In the genomic region with DNA sequence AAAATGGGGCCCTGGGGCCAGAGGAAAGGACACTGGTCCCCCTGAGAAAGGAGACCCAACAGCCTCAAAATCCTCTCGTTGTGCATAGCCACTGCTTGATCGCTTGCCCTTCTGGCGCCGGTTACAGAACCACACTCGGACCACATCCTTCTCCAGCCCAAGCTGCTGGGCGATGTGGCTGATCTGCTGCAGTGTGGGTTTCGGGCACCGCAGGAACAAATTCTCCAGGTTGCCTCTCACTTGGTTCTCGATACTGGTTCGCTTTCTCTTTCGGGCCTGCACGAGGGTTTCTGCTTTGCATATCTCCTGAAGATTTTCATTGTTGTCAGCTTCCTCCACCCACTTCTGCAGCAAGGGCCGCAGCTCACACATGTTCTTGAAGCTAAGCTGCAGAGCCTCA, we compare ENCODE assay signal across 13 cellular contexts. TPM values are rescaled to one million over a fixed set of nuclear protein-coding genes. Genes with fewer than 3 reads are reported as not detected.
DNase-seq lines count a peak whose midpoint lies in the region; ATAC-seq, FAIRE-seq and TF ChIP-seq lines count a peak whose summit lies in the region.
"Not testable (repeated sequence)": the region's sequence is repeated elsewhere in the genome, so short reads cannot be mapped to it uniquely, and the experiment has no call there.
"Had no signal": no experiment of that assay in that cellular context is flagged by ENCODE, and none has a peak within 500 bp of the region (broad histone marks: within the 10 kb centered on the region; RNA-seq: fewer than 3 reads in every experiment).

No MANE protein-coding gene starts in this region.

- not testable (repeated sequence) for H3K79me2 ChIP-seq in Karpas-422 (ENCODE audit: low read length); H1 (ENCODE audit: control insufficient read depth in 1 of 2, insufficient read depth in 2 of 2, low read length in 2 of 2)

- H4K91ac ChIP-seq in H1 (replicated peaks; ENCODE audit: insufficient read length, low read length): not testable (repeated sequence)

- H3K4me1 ChIP-seq in CD4-positive, alpha-beta memory T cell (ENCODE audit: insufficient read depth, low read length); Karpas-422 (ENCODE audit: low read length); H1 (replicated peaks in 1 of 4; ENCODE audit: control insufficient read depth in 3 of 4, insufficient read depth in 4 of 4, low read length in 3 of 4): not testable (repeated sequence)

- not testable (repeated sequence) for H3K56ac ChIP-seq in H1 (replicated peaks; ENCODE audit: insufficient read length, low read depth, low read length)

- peaks cover 34 to 43% of the 10 kb centered on the region in 2 donors for H3K36me3 Mint-ChIP-seq in CD4-positive, alpha-beta memory T cell
- H3K36me3 Mint-ChIP-seq in activated naive CD4-positive, alpha-beta T cell treated with anti-CD3 and anti-CD28 coated beads, Interleukin-2, amount 10 ng/mL, durations not matched to agents 7 days and 5 days: not testable (repeated sequence)

- TF ChIP-seq CTCF in WERI-Rb-1 (IDR thresholded peaks at IDR 0.05; ENCODE audit: low read depth, low read length); H1 (IDR thresholded peaks at IDR 0.05; ENCODE audit: control extremely low read depth in 1 of 3, insufficient read depth in 1 of 3, low read depth in 1 of 3, low read length in 3 of 3): not testable (repeated sequence)

- H3K9me2 ChIP-seq in Karpas-422 (replicated peaks; ENCODE audit: insufficient read depth, low read length): not testable (repeated sequence)

- not testable (repeated sequence) for H3K9me3 ChIP-seq in CD4-positive, alpha-beta memory T cell (ENCODE audit: control insufficient read depth in 1 of 2, low read length in 2 of 2); Karpas-422 (ENCODE audit: low read length); WERI-Rb-1 (ENCODE audit: severe bottlenecking); H1 (ENCODE audit: insufficient read depth in 2 of 2, low read depth in 1 of 2, low read length in 1 of 2)

- not testable (repeated sequence) for H4K5ac ChIP-seq in H1 (ENCODE audit: insufficient read length, low read depth, low read length)

- CTCF ChIA-PET in CD4-positive, alpha-beta memory T cell (lab: Charles Lee; ENCODE audit: partially characterized antibody); activated naive CD4-positive, alpha-beta T cell treated with anti-CD3 and anti-CD28 coated beads, Interleukin-2, amount 10 ng/mL, durations not matched to agents 7 days and 5 days (lab: Charles Lee): not testable (repeated sequence)
- CTCF ChIA-PET in H1 (lab: Charles Lee; ENCODE audit: partially characterized antibody): interaction anchor here (0.6 kb wide), 1 partner anchor 411 kb away, joined by 3 read pairs; no protein-coding TSS in a partner anchor

- H2BK12ac ChIP-seq in H1 (ENCODE audit: low read depth, low read length): not testable (repeated sequence)

- H3K4me2 ChIP-seq in Karpas-422 (ENCODE audit: low read depth, low read length, poor library complexity, severe bottlenecking); H1 (ENCODE audit: insufficient read depth in 1 of 2, low read depth in 2 of 2, low read length in 2 of 2): not testable (repeated sequence)

- not testable (repeated sequence) for H3K23me2 ChIP-seq in H1 (ENCODE audit: low read depth, low read length)

- H3K14ac ChIP-seq in H1 (ENCODE audit: insufficient read length): not testable (repeated sequence)

- H3K18ac ChIP-seq in H1 (ENCODE audit: extremely low read depth, low read length): peak overlapping the region; percentile 32

- not testable (repeated sequence) for H2BK5ac ChIP-seq in H1 (ENCODE audit: low read depth, low read length)

- not testable (repeated sequence) for TF ChIP-seq RAD21 in H1 (IDR thresholded peaks at IDR 0.05 in 1 of 2, conservative IDR thresholded peaks at IDR 0.05 in 1 of 2; ENCODE audit: low read depth in 2 of 2, low read length in 2 of 2)

- not testable (repeated sequence) for H3K9me3 Mint-ChIP-seq in CD4-positive, alpha-beta memory T cell; activated naive CD4-positive, alpha-beta T cell treated with anti-CD3 and anti-CD28 coated beads, Interleukin-2, amount 10 ng/mL, durations not matched to agents 7 days and 5 days

- H2BK120ac ChIP-seq in H1 (replicated peaks; ENCODE audit: low read depth, low read length): not testable (repeated sequence)

- H4K8ac ChIP-seq in H1 (ENCODE audit: extremely low read depth, insufficient read depth, low read length): not testable (repeated sequence)

- not testable (repeated sequence) for H3K36me3 ChIP-seq in CD4-positive, alpha-beta memory T cell (ENCODE audit: insufficient read depth, low read length); Karpas-422 (ENCODE audit: insufficient read depth, low read length); WERI-Rb-1; H1 (ENCODE audit: control insufficient read depth in 2 of 4, insufficient read depth in 4 of 4, low read length in 3 of 4)

- H3K9ac ChIP-seq in Karpas-422 (ENCODE audit: low read length); H1 (replicated peaks in 1 of 4; ENCODE audit: extremely low read depth in 1 of 4, low read depth in 3 of 4, low read length in 3 of 4): not testable (repeated sequence)

- WGBS in H1 (ENCODE audit: extremely low coverage in 1 of 2, insufficient coverage in 1 of 2, insufficient read length in 1 of 2, insufficient replicate concordance in 2 of 2, low coverage in 1 of 2, low lambda C conversion rate in 2 of 2, missing lambda C conversion rate in 1 of 2), 2 experiments: 85% methylated on average over 12 of the region's 13 CpGs; no CpG with 5 or more reads in 1 of the 2 experiments

- TF ChIP-seq POLR2A in H1 (IDR thresholded peaks at IDR 0.05; ENCODE audit: control extremely low read depth in 1 of 2, low read depth in 2 of 2, low read length in 2 of 2): not testable (repeated sequence)

- DNase-seq in CD4-positive, alpha-beta memory T cell; H1 (ENCODE audit: low read depth in 1 of 2, low spot score in 2 of 2): not testable (repeated sequence)
- DNase-seq in Karpas-422: peak; percentile 9
- DNase-seq in NCI-H526 treated with DMSO at 0.1 percent for 48 hours (lab: John Stamatoyannopoulos, UW): peak; percentile 39
- DNase-seq in WERI-Rb-1: peak; percentile 63
- peak; percentile 29 for DNase-seq in activated naive CD4-positive, alpha-beta T cell treated with anti-CD3 and anti-CD28 coated beads, Interleukin-2, amount 10 ng/mL, durations not matched to agents 7 days and 5 days

- H3K79me1 ChIP-seq in H1 (ENCODE audit: low read depth, low read length): not testable (repeated sequence)

- FAIRE-seq in H1 (lab: Jason Lieb, UNC): not testable (repeated sequence)

- H3K27me3 ChIP-seq in CD4-positive, alpha-beta memory T cell (ENCODE audit: insufficient read depth, low read length); Karpas-422 (ENCODE audit: low read length); WERI-Rb-1 (ENCODE audit: insufficient read depth, low read depth, severe bottlenecking); H1 (replicated peaks in 1 of 4; ENCODE audit: control insufficient read depth in 3 of 4, extremely low read depth in 1 of 4, insufficient read depth in 3 of 4, low read length in 3 of 4): not testable (repeated sequence)

- peak; percentile 71 for ATAC-seq in HG02973 (IDR thresholded peaks at IDR 0.05; ENCODE audit: unreplicated experiment)

- not testable (repeated sequence) for H3K4me3 ChIP-seq in CD4-positive, alpha-beta memory T cell (ENCODE audit: low read length in 2 of 2); Karpas-422 (ENCODE audit: low read length); WERI-Rb-1 (ENCODE audit: low read depth, low read length); H1 (ENCODE audit: extremely low read depth in 1 of 4, insufficient read depth in 2 of 4, low read depth in 3 of 4, low read length in 4 of 4)

- POLR2A ChIA-PET in CD4-positive, alpha-beta memory T cell (lab: Charles Lee; ENCODE audit: partially characterized antibody); H1 (lab: Charles Lee; ENCODE audit: partially characterized antibody): not testable (repeated sequence)

- H2BK15ac ChIP-seq in H1 (ENCODE audit: low read length): not testable (repeated sequence)

- not testable (repeated sequence) for H3K4ac ChIP-seq in H1 (replicated peaks; ENCODE audit: insufficient read length, low read depth, low read length)

- intact Hi-C loops in CD4-positive, alpha-beta memory T cell (cut with micrococcal nuclease): not testable (repeated sequence)

- TF ChIP-seq EP300 in H1 (IDR thresholded peaks at IDR 0.05; ENCODE audit: borderline replicate concordance in 1 of 2, low read depth in 2 of 2, low read length in 2 of 2): not testable (repeated sequence)

- H4K20me1 ChIP-seq in Karpas-422 (ENCODE audit: insufficient read depth, low read depth, low read length); H1 (replicated peaks in 1 of 2; ENCODE audit: control insufficient read depth in 1 of 2, insufficient read depth in 2 of 2, low read length in 2 of 2): not testable (repeated sequence)

- H3K23ac ChIP-seq in H1 (ENCODE audit: insufficient read length): not testable (repeated sequence)

- not testable (repeated sequence) for H2BK20ac ChIP-seq in H1 (ENCODE audit: low read length)

- H3K27ac Mint-ChIP-seq in CD4-positive, alpha-beta memory T cell: peak overlapping the region in 1 of 7 donors; percentile 15
- not testable (repeated sequence) for H3K27ac Mint-ChIP-seq in activated naive CD4-positive, alpha-beta T cell treated with anti-CD3 and anti-CD28 coated beads, Interleukin-2, amount 10 ng/mL, durations not matched to agents 7 days and 5 days

- not testable (repeated sequence) for H3K27ac ChIP-seq in CD4-positive, alpha-beta memory T cell (ENCODE audit: low read depth, low read length); Karpas-422 (ENCODE audit: low read length); H1 (ENCODE audit: low read depth, low read length)
- H3K27ac ChIP-seq in WERI-Rb-1: peak overlapping the region; percentile 40; the same call in 1 of the 2 replicates

- peak overlapping the region in 5 of 8 donors; percentile 39 to 60 (median 52) for H3K4me3 Mint-ChIP-seq in CD4-positive, alpha-beta memory T cell
- not testable (repeated sequence) for H3K4me3 Mint-ChIP-seq in activated naive CD4-positive, alpha-beta T cell treated with anti-CD3 and anti-CD28 coated beads, Interleukin-2, amount 10 ng/mL, durations not matched to agents 7 days and 5 days

- H2AK5ac ChIP-seq in H1 (ENCODE audit: low read depth, low read length): not testable (repeated sequence)

- not testable (repeated sequence) for H3K27me3 Mint-ChIP-seq in CD4-positive, alpha-beta memory T cell; activated naive CD4-positive, alpha-beta T cell treated with anti-CD3 and anti-CD28 coated beads, Interleukin-2, amount 10 ng/mL, durations not matched to agents 7 days and 5 days

- not testable (repeated sequence) for H3K4me1 Mint-ChIP-seq in CD4-positive, alpha-beta memory T cell; activated naive CD4-positive, alpha-beta T cell treated with anti-CD3 and anti-CD28 coated beads, Interleukin-2, amount 10 ng/mL, durations not matched to agents 7 days and 5 days

- not testable (repeated sequence) for H2AFZ ChIP-seq in Karpas-422 (ENCODE audit: low read length); H1 (ENCODE audit: low read length)

RNA-seq across cellular contexts. Expression of a gene that starts 10.5 kb away (rescaled TPM):
- 1 to 10 TPM; 1.2 to 2.1 TPM for total RNA-seq in CD4-positive, alpha-beta memory T cell
- 1 to 10 TPM in 1 of 2 donors, under 1 TPM in 1; 0.69 to 1.2 TPM for polyA plus RNA-seq in CD4-positive, alpha-beta memory T cell
- total RNA-seq in Karpas-422 (2014; rRNA removed; shearing (Covaris generic); ENCODE audit: low replicate concordance): 1.4 TPM in 1 of 2 replicates, not detected in the other
- 0.41 TPM in 1 of 2 replicates, not detected in the other for total RNA-seq in H1 (2021; fragmentation: NEBNext Ultra II Directional; extraction: Animal tissue kit (Norgen Biotek cat#: 25700))
- 0.44 TPM in 1 of 2 replicates, not detected in the other for polyA plus RNA-seq in H1 (2011; rRNA removed)
- polyA plus RNA-seq in H1 (2011; cell fraction: cytosol; rRNA removed): 0.36 TPM
- not detected for polyA plus RNA-seq in H1 (2011; cell fraction: nucleus; rRNA removed)
- 0.36 to 0.56 TPM in 2 of 4 replicates, not detected in the others for polyA plus RNA-seq in H1 (2012, experiment 1 of 2)
- polyA plus RNA-seq in H1 (2012, experiment 2 of 2): not detected
- polyA plus RNA-seq in H1 (2013, experiment 1 of 2): 0.10 TPM
- 0.07 TPM for polyA plus RNA-seq in H1 (2013, experiment 2 of 2)
- not detected in 2 replicates for polyA minus RNA-seq in H1 (2011; rRNA and poly(A)+ RNA removed)
- not detected for polyA minus RNA-seq in H1 (2011; cell fraction: cytosol; rRNA and poly(A)+ RNA removed)
- not detected for polyA minus RNA-seq in H1 (2011; cell fraction: nucleus; rRNA and poly(A)+ RNA removed)
- total RNA-seq: Daoy, H4, HT1080, IMR-90 had no signal

RNA-seq across cellular contexts. Expression of a gene that starts 22.9 kb away (rescaled TPM):
- not detected for total RNA-seq in CD4-positive, alpha-beta memory T cell
- polyA plus RNA-seq in CD4-positive, alpha-beta memory T cell: not detected
- total RNA-seq in Karpas-422 (2014; rRNA removed; shearing (Covaris generic); ENCODE audit: low replicate concordance): 0.04 TPM in 1 of 2 replicates, not detected in the other
- not detected in 2 replicates for total RNA-seq in H1 (2021; fragmentation: NEBNext Ultra II Directional; extraction: Animal tissue kit (Norgen Biotek cat#: 25700))
- not detected in 2 replicates for polyA plus RNA-seq in H1 (2011; rRNA removed)
- polyA plus RNA-seq in H1 (2011; cell fraction: cytosol; rRNA removed): not detected
- not detected for polyA plus RNA-seq in H1 (2011; cell fraction: nucleus; rRNA removed)
- polyA plus RNA-seq in H1 (2012, experiment 1 of 2): not detected in 4 replicates
- polyA plus RNA-seq in H1 (2012, experiment 2 of 2): not detected
- not detected for polyA plus RNA-seq in H1 (2013, experiment 1 of 2)
- polyA plus RNA-seq in H1 (2013, experiment 2 of 2): not detected
- polyA minus RNA-seq in H1 (2011; rRNA and poly(A)+ RNA removed): not detected in 2 replicates
- polyA minus RNA-seq in H1 (2011; cell fraction: cytosol; rRNA and poly(A)+ RNA removed): not detected
- not detected for polyA minus RNA-seq in H1 (2011; cell fraction: nucleus; rRNA and poly(A)+ RNA removed)
- total RNA-seq: Daoy, H4, HT1080, IMR-90 had no signal
- polyA plus RNA-seq: A549, BJ, IMR-90 had no signal

RNA-seq across cellular contexts. Expression of a gene that starts 51.8 kb away (rescaled TPM):
- 10 to 100 TPM; 59.2 to 59.5 TPM for total RNA-seq in CD4-positive, alpha-beta memory T cell
- 10 to 100 TPM; 24.3 to 29.3 TPM for polyA plus RNA-seq in CD4-positive, alpha-beta memory T cell
- 33.2 and 42.8 TPM in 2 replicates for total RNA-seq in Karpas-422 (2014; rRNA removed; shearing (Covaris generic); ENCODE audit: low replicate concordance)
- 22.1 and 23.4 TPM in 2 replicates for total RNA-seq in H1 (2021; fragmentation: NEBNext Ultra II Directional; extraction: Animal tissue kit (Norgen Biotek cat#: 25700))
- polyA plus RNA-seq in H1 (2011; rRNA removed): 17.3 and 18.6 TPM in 2 replicates
- 24.6 TPM for polyA plus RNA-seq in H1 (2011; cell fraction: cytosol; rRNA removed)
- 16.6 TPM for polyA plus RNA-seq in H1 (2011; cell fraction: nucleus; rRNA removed)
- polyA plus RNA-seq in H1 (2012, experiment 1 of 2): 15.1 to 18.0 TPM (median 15.7 TPM) in 4 replicates
- 6.1 TPM for polyA plus RNA-seq in H1 (2012, experiment 2 of 2)
- polyA plus RNA-seq in H1 (2013, experiment 1 of 2): 12.0 TPM
- 11.4 TPM for polyA plus RNA-seq in H1 (2013, experiment 2 of 2)
- 24.8 and 32.9 TPM in 2 replicates for polyA minus RNA-seq in H1 (2011; rRNA and poly(A)+ RNA removed)
- polyA minus RNA-seq in H1 (2011; cell fraction: cytosol; rRNA and poly(A)+ RNA removed): 27.3 TPM
- 21.3 TPM for polyA minus RNA-seq in H1 (2011; cell fraction: nucleus; rRNA and poly(A)+ RNA removed)
